In genomic region chr5:14008819-14009311, GRCh38 we compare ENCODE assay signal across 1 cellular context.
TF ChIP-seq lines count a peak whose summit lies in the region.

No MANE protein-coding gene starts in this region.

TF ChIP-seq in GM23338, 12 proteins besides CTCF, POLR2A, EP300 and RAD21 (continued from another document):
- TF ChIP-seq ZNF462 (CRISPR knock-in tag; IDR thresholded peaks at IDR 0.05) (no peak), JUNB (IDR thresholded peaks at IDR 0.05; ENCODE audit: unreplicated experiment) (no peak), ZNF331 (CRISPR knock-in tag; IDR thresholded peaks at IDR 0.05; ENCODE audit: low read depth) (no peak), STAT1 (IDR thresholded peaks at IDR 0.05; ENCODE audit: unreplicated experiment) (no peak), CREB1 (CRISPR knock-in tag; IDR thresholded peaks at IDR 0.05; ENCODE audit: low read depth) (no peak), ZNF114 (CRISPR knock-in tag; IDR thresholded peaks at IDR 0.05) (no peak), REST (IDR thresholded peaks at IDR 0.05; ENCODE audit: unreplicated experiment) (no peak), POLR2AphosphoS5 (IDR thresholded peaks at IDR 0.05; ENCODE audit: low read depth) (no peak), EZH2 (IDR thresholded peaks at IDR 0.05; ENCODE audit: low read depth, unreplicated experiment) (no peak)
